ENCODE assay signal across 9 cellular contexts in the genomic region with DNA sequence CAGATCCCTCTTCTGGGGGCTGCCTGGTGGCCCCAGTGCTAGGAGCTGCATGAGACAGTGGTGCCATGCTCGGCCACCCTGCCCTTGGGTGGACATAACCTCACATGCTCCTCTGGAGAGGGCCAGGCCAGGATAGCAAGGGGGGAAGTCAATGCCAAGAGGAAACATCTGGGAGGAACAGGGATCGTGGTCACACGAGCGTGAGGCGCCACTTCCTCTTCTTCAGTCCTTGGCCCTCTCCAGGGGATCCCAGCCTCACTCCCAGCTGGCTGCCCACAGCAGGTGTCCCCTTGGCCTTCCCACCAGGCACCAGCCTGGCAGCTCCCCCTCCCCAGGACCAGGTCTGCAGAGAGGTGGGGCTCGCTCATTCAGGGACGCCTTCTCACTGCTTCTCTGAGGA. TPM values are rescaled to one million over a fixed set of nuclear protein-coding genes. Genes with fewer than 3 reads are reported as not detected.
DNase-seq lines count a peak whose midpoint lies in the region; ATAC-seq lines count a peak whose summit lies in the region.
"Had no signal": no experiment of that assay in that cellular context is flagged by ENCODE, and none has a peak within 500 bp of the region (broad histone marks: within the 10 kb centered on the region; RNA-seq: fewer than 3 reads in every experiment).

No MANE protein-coding gene starts in this region.

- H3K27ac ChIP-seq in skin epidermis: peak overlapping the region in 14 of 21 experiments; percentile 1 to 92 (median 46)

- H3K4me3 ChIP-seq in skin epidermis: no peak overlapping the region

- intact Hi-C loops in cardiac septum (cut with DNase I): no loop called here

- no peak for ATAC-seq in HG02642 (IDR thresholded peaks at IDR 0.05; ENCODE audit: poor library complexity, unreplicated experiment)

- DNase-seq in EL: peak; percentile 13
- DNase-seq in RPMI7951 (ENCODE audit: low read depth): peak; percentile 38
- peak; percentile 81 for DNase-seq in cardiac septum (ENCODE audit: low spot score)
- DNase-seq in KG1 (lab: John Stamatoyannopoulos, UW): no peak
- DNase-seq in LoVo (ENCODE audit: low spot score): no peak
- DNase-seq in NCI-H1092 treated with DMSO at 0.1 percent for 48 hours (lab: John Stamatoyannopoulos, UW): no peak
- DNase-seq: NCI-H1694 had no signal

RNA-seq across cellular contexts. Expression of a gene that starts 28.6 kb away (rescaled TPM):
- 23.3 and 28.4 TPM in 2 replicates for total RNA-seq in RPMI7951 (2014; rRNA removed; shearing (Covaris generic))
- 30.8 TPM for total RNA-seq in cardiac septum

Comparison
In these comparisons a context has a peak if more than half of its experiments do, and no peak if none do; other contexts are left out.
1. DNase-seq: peak in EL (single experiment), RPMI7951 (single experiment) and cardiac septum (single experiment); none in KG1 (single experiment), LoVo (single experiment) and NCI-H1092 treated with DMSO at 0.1 percent for 48 hours (single experiment).